23 cellular contexts compared by ENCODE assay signal in genomic region chr2:121664713-121665112, GRCh38.
"Had no signal": no experiment of that assay in that cellular context is flagged by ENCODE, and none has a peak within 500 bp of the region (broad histone marks: within the 10 kb centered on the region; RNA-seq: fewer than 3 reads in every experiment).

No MANE protein-coding gene starts in this region.

- H3K4me1 ChIP-seq: body of pancreas, neural progenitor cell, spleen, testis had no signal

- H3K4me3 ChIP-seq: body of pancreas, neural progenitor cell, spleen, testis, vagina had no signal

- DNase-seq: activated CD4-positive, alpha-beta memory T cell treated with anti-CD3 and anti-CD28 coated beads for 36 hours; activated CD4-positive, alpha-beta T cell treated with anti-CD3 and anti-CD28 coated beads for 4 hours; activated effector memory CD4-positive, alpha-beta T cell treated with Interleukin-2 at 50 U/mL for 16 hours; activated naive CD4-positive, alpha-beta T cell treated with anti-CD3 and anti-CD28 coated beads, Interleukin-2, amount 10 ng/mL, durations not matched to agents 7 days and 5 days; activated T-cell treated with anti-CD3 and anti-CD28 coated beads, Interleukin-2, amount 50 U/mL, for 72 hours; body of pancreas; effector CD4-positive, alpha-beta T cell; erythroblast; kidney; naive thymus-derived CD8-positive, alpha-beta T cell; posterior cingulate gyrus; spleen; stimulated activated CD4-positive, alpha-beta T cell treated with anti-CD3 and anti-CD28 coated beads, Interleukin-4, amount 100 ng/mL, for 1 hour; stimulated activated naive CD4-positive, alpha-beta T cell; T1000; testis had no signal

- H3K27ac ChIP-seq: body of pancreas, neural progenitor cell, spleen, testis, vagina had no signal

- H3K4me1 Mint-ChIP-seq: activated naive CD4-positive, alpha-beta T cell treated with anti-CD3 and anti-CD28 coated beads, Interleukin-2, amount 10 ng/mL, durations not matched to agents 7 days and 5 days; mesothelial cell of epicardium; neural progenitor cell had no signal

- H3K27me3 ChIP-seq: body of pancreas, neural progenitor cell, spleen, testis, vagina had no signal

- H3K36me3 ChIP-seq: neural progenitor cell, spleen, vagina had no signal

- H3K4me3 Mint-ChIP-seq: activated CD4-positive, alpha-beta memory T cell treated with anti-CD3 and anti-CD28 coated beads for 36 hours; activated naive CD4-positive, alpha-beta T cell treated with anti-CD3 and anti-CD28 coated beads, Interleukin-2, amount 10 ng/mL, durations not matched to agents 7 days and 5 days; activated T-cell treated with anti-CD3 and anti-CD28 coated beads, Interleukin-2, amount 50 U/mL, for 72 hours; dendritic cell treated with granulocyte-macrophage colony-stimulating factor and Interleukin-4, amounts not matched to agents 40 ng/mL and 50 ng/mL, for 4 days; mesothelial cell of epicardium; naive thymus-derived CD8-positive, alpha-beta T cell; neural progenitor cell; type B pancreatic cell; WTC11 had no signal

- H3K9me3 ChIP-seq: body of pancreas, spleen, testis, vagina had no signal

- ATAC-seq: activated T-cell treated with anti-CD3 and anti-CD28 coated beads, Interleukin-2, amount 50 U/mL, for 72 hours; body of pancreas; left lobe of liver; naive thymus-derived CD8-positive, alpha-beta T cell; WTC11 had no signal

- H3K27me3 Mint-ChIP-seq: activated CD4-positive, alpha-beta memory T cell treated with anti-CD3 and anti-CD28 coated beads for 36 hours; dendritic cell treated with granulocyte-macrophage colony-stimulating factor and Interleukin-4, amounts not matched to agents 40 ng/mL and 50 ng/mL, for 4 days; naive thymus-derived CD8-positive, alpha-beta T cell; type B pancreatic cell had no signal

- H3K27ac Mint-ChIP-seq: activated CD4-positive, alpha-beta memory T cell treated with anti-CD3 and anti-CD28 coated beads for 36 hours; activated naive CD4-positive, alpha-beta T cell treated with anti-CD3 and anti-CD28 coated beads, Interleukin-2, amount 10 ng/mL, durations not matched to agents 7 days and 5 days; activated T-cell treated with anti-CD3 and anti-CD28 coated beads, Interleukin-2, amount 50 U/mL, for 72 hours; dendritic cell treated with granulocyte-macrophage colony-stimulating factor and Interleukin-4, amounts not matched to agents 40 ng/mL and 50 ng/mL, for 4 days; mesothelial cell of epicardium; neural progenitor cell; type B pancreatic cell; WTC11 had no signal

- H3K9me3 Mint-ChIP-seq: activated CD4-positive, alpha-beta memory T cell treated with anti-CD3 and anti-CD28 coated beads for 36 hours; type B pancreatic cell had no signal

- H3K36me3 Mint-ChIP-seq: activated CD4-positive, alpha-beta memory T cell treated with anti-CD3 and anti-CD28 coated beads for 36 hours had no signal
